In the genomic region with DNA sequence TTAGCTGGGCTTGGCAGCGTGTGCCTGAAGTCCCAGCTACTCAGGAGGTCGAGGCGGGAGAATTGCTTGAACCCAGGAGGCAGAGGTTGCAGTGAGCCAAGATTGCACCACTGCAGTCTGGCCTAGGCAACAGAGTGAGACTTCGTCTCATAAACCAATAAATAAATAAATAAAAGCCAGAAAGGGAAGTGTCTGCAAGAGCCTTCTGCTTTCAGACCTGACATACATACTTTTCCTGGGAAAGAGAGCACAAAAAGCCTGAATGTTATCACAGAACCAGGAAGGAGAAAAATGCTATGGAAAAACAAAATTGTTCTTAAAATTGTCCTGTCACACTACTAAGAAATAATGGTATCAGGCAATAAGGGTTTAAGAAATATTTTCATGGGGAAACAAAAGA, we compare ENCODE assay signal across 21 cellular contexts.
"Had no signal": no experiment of that assay in that cellular context is flagged by ENCODE, and none has a peak within 500 bp of the region (broad histone marks: within the 10 kb centered on the region; RNA-seq: fewer than 3 reads in every experiment).

No MANE protein-coding gene starts in this region.

- H3K9me3 ChIP-seq: prostate gland, right atrium auricular region, sigmoid colon, stomach, thyroid gland, vagina had no signal

- H3K4me1 ChIP-seq: prostate gland had no signal

- H3K4me2 ChIP-seq: neural progenitor cell had no signal

- DNase-seq: cortex of kidney; dorsolateral prefrontal cortex; effector CD4-positive, alpha-beta T cell; kidney; mesenchymal stem cell; naive thymus-derived CD4-positive, alpha-beta T cell; sigmoid colon; stimulated activated CD4-positive, alpha-beta T cell treated with anti-CD3 and anti-CD28 coated beads, Interleukin-2, amount 100 ng/mL, for 24 hours; stimulated activated CD4-positive, alpha-beta T cell treated with anti-CD3 and anti-CD28 coated beads, Interleukin-4, amount 100 ng/mL, for 24 hours; stimulated activated naive CD4-positive, alpha-beta T cell treated with Interleukin-2 at 50 U/mL for 16 hours; stomach; thyroid gland; trophoblast cell had no signal

- H3K27ac ChIP-seq: dorsolateral prefrontal cortex, neural progenitor cell, prostate gland, right atrium auricular region, sigmoid colon, stomach, thyroid gland, vagina had no signal

- H3K36me3 ChIP-seq: neural progenitor cell, prostate gland, right atrium auricular region, sigmoid colon, stomach, thyroid gland, vagina had no signal

- FAIRE-seq: frontal cortex, kidney had no signal

- H3K9ac ChIP-seq: neural progenitor cell had no signal

- H3K27me3 ChIP-seq: dorsolateral prefrontal cortex, neural progenitor cell, right atrium auricular region, sigmoid colon, stomach, thyroid gland, vagina had no signal

- ATAC-seq: left lobe of liver; naive thymus-derived CD4-positive, alpha-beta T cell; stimulated activated effector memory CD8-positive, alpha-beta T cell treated with anti-CD3 and anti-CD28 coated beads, Interleukin-12 subunit alpha, Interleukin-12 subunit beta, amount 100 ng/mL, for 72 hours had no signal

- H2AFZ ChIP-seq: neural progenitor cell had no signal

- H3K4me3 ChIP-seq: dorsolateral prefrontal cortex, lung, neural progenitor cell, prostate gland, right atrium auricular region, sigmoid colon, stomach, thyroid gland, vagina had no signal
